In genomic region chr17:59165933-59166342, GRCh38 we compare ENCODE assay signal across 1 cellular context.
A peak's percentile ranks its signal among the peaks of the same experiment; 100 is the strongest.
TF ChIP-seq lines count a peak whose summit lies in the region.

No MANE protein-coding gene starts in this region.

TF ChIP-seq in IMR-90, 13 proteins besides CTCF, POLR2A, EP300 and RAD21:
- TF ChIP-seq NFE2L2 (IDR thresholded peaks at IDR 0.05; ENCODE audit: low read depth, low read length) (no peak), SMC3 (IDR thresholded peaks at IDR 0.05; ENCODE audit: low read depth, low read length) (0 out of 2 replicates have a peak, but pooled peaks have one; percentile 4)
